8 cellular contexts compared by ENCODE assay signal in the genomic region with DNA sequence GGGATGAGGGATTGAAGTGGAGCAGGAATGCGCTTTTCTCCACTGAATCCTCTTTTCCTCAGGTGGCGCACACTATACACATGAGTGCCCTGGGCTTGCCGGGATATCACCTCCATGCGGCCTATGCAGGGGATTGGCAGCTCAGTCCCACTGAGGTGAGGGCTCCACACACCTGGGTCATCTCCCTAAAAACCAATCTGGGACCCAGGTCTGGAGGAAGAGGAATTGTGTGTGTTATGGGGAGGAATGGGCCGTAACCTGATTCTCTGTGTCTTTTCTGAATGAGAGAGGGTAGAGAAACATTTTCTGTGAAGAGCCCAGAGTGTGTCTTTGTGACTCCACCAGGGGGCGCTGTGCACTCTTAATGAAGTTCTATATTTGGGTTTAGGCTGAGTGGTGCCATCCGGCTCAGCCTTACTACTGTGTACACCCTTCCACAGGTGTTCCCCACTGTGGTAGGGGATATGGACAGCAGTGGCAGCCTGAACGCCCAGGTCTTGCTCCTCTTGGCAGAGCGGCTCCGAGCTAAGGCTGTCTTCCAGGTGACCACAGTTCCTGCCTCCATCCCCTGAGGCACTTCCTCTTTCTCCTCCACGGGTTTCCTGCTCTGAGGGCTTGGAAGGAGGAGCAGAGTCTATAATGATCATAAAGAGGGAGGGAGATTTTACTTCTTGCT. TPM values are rescaled to one million over a fixed set of nuclear protein-coding genes. Genes with fewer than 3 reads are reported as not detected.
DNase-seq lines count a peak whose midpoint lies in the region; ATAC-seq, FAIRE-seq and TF ChIP-seq lines count a peak whose summit lies in the region.

No MANE protein-coding gene starts in this region.

- BruUV-seq in Calu3 (replicated peaks; lab: Mats Ljungman, UMichigan) = no TSS peak

- H3K27ac Mint-ChIP-seq in Calu3 (ENCODE audit: unreplicated experiment) = peak overlapping the region; percentile 30
- peak overlapping the region; percentile 80 to 99 for H3K27ac Mint-ChIP-seq in activated naive CD4-positive, alpha-beta T cell treated with anti-CD3 and anti-CD28 coated beads, Interleukin-2, amount 50 U/mL, for 72 hours

- no peaks in the 10 kb centered on the region for H3K36me3 ChIP-seq in ovary

- H3K27me3 Mint-ChIP-seq in Calu3 (ENCODE audit: unreplicated experiment) = peaks cover 18% of the 10 kb centered on the region

- 37 to 42% (median 40%) methylated on average over 11 of the region's 11 CpGs for WGBS in ovary, 3 donors

- H3K4me1 ChIP-seq in ovary (ENCODE audit: insufficient read depth) = peaks cover 5% of the 10 kb centered on the region

- TF ChIP-seq CTCF in Calu3 (IDR thresholded peaks at IDR 0.05; ENCODE audit: unreplicated experiment) = peak; percentile 88
- peak; percentile 78 to 84 (median 81) for TF ChIP-seq CTCF in ovary (IDR thresholded peaks at IDR 0.05)

- TF ChIP-seq POLR2A in H54 (IDR thresholded peaks at IDR 0.05; ENCODE audit: low read depth, low read length) = no peak
- no peak for TF ChIP-seq POLR2A in ovary (IDR thresholded peaks at IDR 0.05)

- no peaks in the 10 kb centered on the region for H3K9me3 ChIP-seq in ovary

- H3K27me3 ChIP-seq in ovary = no peaks in the 10 kb centered on the region

- no peak for TF ChIP-seq EP300 in ovary (IDR thresholded peaks at IDR 0.05)

- peak; percentile 89 for DNase-seq in Calu3
- peak; percentile 66 for DNase-seq in H54 (ENCODE audit: insufficient read length, low spot score)
- DNase-seq in NCI-H1092 treated with DMSO at 0.1 percent for 48 hours (lab: John Stamatoyannopoulos, UW) = peak; percentile 76
- DNase-seq in activated naive CD4-positive, alpha-beta T cell treated with anti-CD3 and anti-CD28 coated beads, Interleukin-2, amount 50 U/mL, for 72 hours (ENCODE audit: low spot score in 2 of 2) = peak; percentile 81 to 94
- peak; percentile 76 to 96 (median 89) for DNase-seq in head of caudate nucleus
- peak; percentile 84 to 91 (median 90) for DNase-seq in ovary

- peak overlapping the region in 1 of 2 donors; percentile 13 for H3K27ac ChIP-seq in ovary
- peak overlapping the region; percentile 40 for H3K27ac ChIP-seq in temporal lobe (ENCODE audit: low read depth, low read length)

- no peak for FAIRE-seq in H54 (lab: Jason Lieb, UNC)

- no peak overlapping the region for H3K4me3 ChIP-seq in ovary

- H3K36me3 Mint-ChIP-seq in Calu3 (ENCODE audit: insufficient read depth, unreplicated experiment) = peaks cover 15% of the 10 kb centered on the region
- peaks cover 10 to 20% of the 10 kb centered on the region in 2 donors for H3K36me3 Mint-ChIP-seq in activated naive CD4-positive, alpha-beta T cell treated with anti-CD3 and anti-CD28 coated beads, Interleukin-2, amount 50 U/mL, for 72 hours

- H3K4me3 Mint-ChIP-seq in Calu3 (ENCODE audit: low read depth, unreplicated experiment) = peak overlapping the region; percentile 86

- CTCF ChIA-PET in Calu3 (lab: Charles Lee) = interaction anchor here (0.6 to 3.0 kb wide), 4 partner anchors 25 to 155 kb away, joined by 4 to 26 read pairs (median 23); a partner anchor contains a TSS

- peaks cover 26% of the 10 kb centered on the region for H3K4me1 Mint-ChIP-seq in Calu3 (ENCODE audit: low read depth, unreplicated experiment)

- no peaks in the 10 kb centered on the region for H3K9me3 Mint-ChIP-seq in Calu3 (ENCODE audit: low read depth, unreplicated experiment)
- no peaks in the 10 kb centered on the region for H3K9me3 Mint-ChIP-seq in activated naive CD4-positive, alpha-beta T cell treated with anti-CD3 and anti-CD28 coated beads, Interleukin-2, amount 50 U/mL, for 72 hours

- intact Hi-C loops in Calu3 (cut with micrococcal nuclease; ENCODE audit: unreplicated experiment) = loop anchor here (1.0 kb wide), 2 partner anchors 64 to 155 kb away; no protein-coding TSS in a partner anchor
- intact Hi-C loops in head of caudate nucleus (cut with DNase I) = loop anchor here (2.0 to 5.0 kb wide), 4 partner anchors 25 to 160 kb away; a partner anchor contains a TSS
- intact Hi-C loops in ovary (cut with DNase I) = loop anchor here in 3 of 4 donors (5.0 to 10.0 kb wide), 4 partner anchors 35 to 157 kb away; a partner anchor contains a TSS

- ATAC-seq in SK-N-SH treated with all-trans-retinoic acid at 6 μM for 48 hours = peak; percentile 64
- peak; percentile 51 to 56 for ATAC-seq in activated naive CD4-positive, alpha-beta T cell treated with anti-CD3 and anti-CD28 coated beads, Interleukin-2, amount 50 U/mL, for 72 hours

TF ChIP-seq in SK-N-SH treated with all-trans-retinoic acid at 6 μM for 48 hours, 23 proteins besides CTCF, POLR2A, EP300 and RAD21 (continues in another document):
- no peak for TF ChIP-seq ISL1 (CRISPR knock-in tag; IDR thresholded peaks at IDR 0.05)
- TF ChIP-seq RARB (CRISPR knock-in tag; IDR thresholded peaks at IDR 0.05) = no peak
- no peak for TF ChIP-seq TCF4 (CRISPR knock-in tag; IDR thresholded peaks at IDR 0.05; ENCODE audit: borderline replicate concordance)
- TF ChIP-seq, protein P1, sequence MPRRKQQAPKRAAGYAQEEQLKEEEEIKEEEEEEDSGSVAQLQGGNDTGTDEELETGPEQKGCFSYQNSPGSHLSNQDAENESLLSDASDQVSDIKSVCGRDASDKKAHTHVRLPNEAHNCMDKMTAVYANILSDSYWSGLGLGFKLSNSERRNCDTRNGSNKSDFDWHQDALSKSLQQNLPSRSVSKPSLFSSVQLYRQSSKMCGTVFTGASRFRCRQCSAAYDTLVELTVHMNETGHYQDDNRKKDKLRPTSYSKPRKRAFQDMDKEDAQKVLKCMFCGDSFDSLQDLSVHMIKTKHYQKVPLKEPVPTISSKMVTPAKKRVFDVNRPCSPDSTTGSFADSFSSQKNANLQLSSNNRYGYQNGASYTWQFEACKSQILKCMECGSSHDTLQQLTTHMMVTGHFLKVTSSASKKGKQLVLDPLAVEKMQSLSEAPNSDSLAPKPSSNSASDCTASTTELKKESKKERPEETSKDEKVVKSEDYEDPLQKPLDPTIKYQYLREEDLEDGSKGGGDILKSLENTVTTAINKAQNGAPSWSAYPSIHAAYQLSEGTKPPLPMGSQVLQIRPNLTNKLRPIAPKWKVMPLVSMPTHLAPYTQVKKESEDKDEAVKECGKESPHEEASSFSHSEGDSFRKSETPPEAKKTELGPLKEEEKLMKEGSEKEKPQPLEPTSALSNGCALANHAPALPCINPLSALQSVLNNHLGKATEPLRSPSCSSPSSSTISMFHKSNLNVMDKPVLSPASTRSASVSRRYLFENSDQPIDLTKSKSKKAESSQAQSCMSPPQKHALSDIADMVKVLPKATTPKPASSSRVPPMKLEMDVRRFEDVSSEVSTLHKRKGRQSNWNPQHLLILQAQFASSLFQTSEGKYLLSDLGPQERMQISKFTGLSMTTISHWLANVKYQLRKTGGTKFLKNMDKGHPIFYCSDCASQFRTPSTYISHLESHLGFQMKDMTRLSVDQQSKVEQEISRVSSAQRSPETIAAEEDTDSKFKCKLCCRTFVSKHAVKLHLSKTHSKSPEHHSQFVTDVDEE (CRISPR knock-in tag; IDR thresholded peaks at IDR 0.05) = no peak
- TF ChIP-seq ESRRG (CRISPR knock-in tag; IDR thresholded peaks at IDR 0.05) = no peak
- no peak for TF ChIP-seq BACH2 (CRISPR knock-in tag; IDR thresholded peaks at IDR 0.05; ENCODE audit: borderline replicate concordance)
- TF ChIP-seq CSDC2 (CRISPR knock-in tag; IDR thresholded peaks at IDR 0.05) = no peak
- TF ChIP-seq TOX (CRISPR knock-in tag; IDR thresholded peaks at IDR 0.05; ENCODE audit: borderline replicate concordance) = no peak
- no peak for TF ChIP-seq ZC3H10 (CRISPR knock-in tag; IDR thresholded peaks at IDR 0.05)
- TF ChIP-seq, protein P2, sequence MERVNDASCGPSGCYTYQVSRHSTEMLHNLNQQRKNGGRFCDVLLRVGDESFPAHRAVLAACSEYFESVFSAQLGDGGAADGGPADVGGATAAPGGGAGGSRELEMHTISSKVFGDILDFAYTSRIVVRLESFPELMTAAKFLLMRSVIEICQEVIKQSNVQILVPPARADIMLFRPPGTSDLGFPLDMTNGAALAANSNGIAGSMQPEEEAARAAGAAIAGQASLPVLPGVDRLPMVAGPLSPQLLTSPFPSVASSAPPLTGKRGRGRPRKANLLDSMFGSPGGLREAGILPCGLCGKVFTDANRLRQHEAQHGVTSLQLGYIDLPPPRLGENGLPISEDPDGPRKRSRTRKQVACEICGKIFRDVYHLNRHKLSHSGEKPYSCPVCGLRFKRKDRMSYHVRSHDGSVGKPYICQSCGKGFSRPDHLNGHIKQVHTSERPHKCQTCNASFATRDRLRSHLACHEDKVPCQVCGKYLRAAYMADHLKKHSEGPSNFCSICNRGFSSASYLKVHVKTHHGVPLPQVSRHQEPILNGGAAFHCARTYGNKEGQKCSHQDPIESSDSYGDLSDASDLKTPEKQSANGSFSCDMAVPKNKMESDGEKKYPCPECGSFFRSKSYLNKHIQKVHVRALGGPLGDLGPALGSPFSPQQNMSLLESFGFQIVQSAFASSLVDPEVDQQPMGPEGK (CRISPR knock-in tag; IDR thresholded peaks at IDR 0.05; ENCODE audit: borderline replicate concordance) = no peak
- no peak for TF ChIP-seq PPARA (CRISPR knock-in tag; IDR thresholded peaks at IDR 0.05; ENCODE audit: borderline replicate concordance)
- no peak for TF ChIP-seq ZFP30 (CRISPR knock-in tag; IDR thresholded peaks at IDR 0.05)

RNA-seq across cellular contexts. Expression of a gene that starts 1.5 kb away (rescaled TPM):
- 14.1 and 15.0 TPM in 2 replicates for total RNA-seq in Calu3 (2022)
- 10 to 100 TPM; 13.3 to 17.7 TPM for total RNA-seq in activated naive CD4-positive, alpha-beta T cell treated with anti-CD3 and anti-CD28 coated beads, Interleukin-2, amount 50 U/mL, for 72 hours
- 10 to 100 TPM in 1 of 7 donors, 1 to 10 TPM in 6; 2.4 to 15.2 (median 7.5) TPM for total RNA-seq in ovary
- 10 to 100 TPM in 1 of 2 donors, 1 to 10 TPM in 1; 3.7 to 10.4 TPM for polyA plus RNA-seq in ovary
- total RNA-seq in temporal lobe = 19.7 TPM

RNA-seq across cellular contexts. Expression of a gene that starts 3.9 kb away (rescaled TPM):
- total RNA-seq in Calu3 (2022) = not detected in 2 replicates
- total RNA-seq in activated naive CD4-positive, alpha-beta T cell treated with anti-CD3 and anti-CD28 coated beads, Interleukin-2, amount 50 U/mL, for 72 hours = not detected
- total RNA-seq in ovary = 1 to 10 TPM in 1 of 7 donors, under 1 TPM in 1, not detected in 5; 0.85 to 4.3 TPM
- not detected for polyA plus RNA-seq in ovary
- total RNA-seq in temporal lobe = not detected

RNA-seq across cellular contexts. Expression of a gene that starts 10.7 kb away (rescaled TPM):
- not detected in 2 replicates for total RNA-seq in Calu3 (2022)
- total RNA-seq in activated naive CD4-positive, alpha-beta T cell treated with anti-CD3 and anti-CD28 coated beads, Interleukin-2, amount 50 U/mL, for 72 hours = not detected
- total RNA-seq in ovary = not detected
- not detected for polyA plus RNA-seq in ovary
- total RNA-seq in temporal lobe = under 0.01 TPM

RNA-seq across cellular contexts. Expression of a gene that starts 12.2 kb away (rescaled TPM):
- total RNA-seq in Calu3 (2022) = not detected in 2 replicates
- 1 to 10 TPM in 1 of 2 donors, under 1 TPM in 1; 0.49 to 7.4 TPM for total RNA-seq in activated naive CD4-positive, alpha-beta T cell treated with anti-CD3 and anti-CD28 coated beads, Interleukin-2, amount 50 U/mL, for 72 hours
- total RNA-seq in ovary = 10 to 100 TPM in 4 of 7 donors, 1 to 10 TPM in 3; 7.1 to 38.0 (median 19.3) TPM
- 100 to 1,000 TPM in 1 of 2 donors, 10 to 100 TPM in 1; 38.3 to 270 TPM for polyA plus RNA-seq in ovary
- total RNA-seq in temporal lobe = 1.2 TPM

RNA-seq across cellular contexts. Expression of a gene that starts 25.2 kb away (rescaled TPM):
- 91.3 and 98.3 TPM in 2 replicates for total RNA-seq in Calu3 (2022)
- 100 to 1,000 TPM; 115 to 126 TPM for total RNA-seq in activated naive CD4-positive, alpha-beta T cell treated with anti-CD3 and anti-CD28 coated beads, Interleukin-2, amount 50 U/mL, for 72 hours
- total RNA-seq in ovary = 100 to 1,000 TPM in 4 of 7 donors, 10 to 100 TPM in 3; 90.7 to 137 (median 105) TPM
- 100 to 1,000 TPM in 1 of 2 donors, 10 to 100 TPM in 1; 76.2 to 140 TPM for polyA plus RNA-seq in ovary
- total RNA-seq in temporal lobe = 129 TPM
